In genomic region chr6:145860562-145860961, GRCh38 we compare ENCODE assay signal across 8 cellular contexts.
"Had no signal": no experiment of that assay in that cellular context is flagged by ENCODE, and none has a peak within 500 bp of the region (broad histone marks: within the 10 kb centered on the region; RNA-seq: fewer than 3 reads in every experiment).

No MANE protein-coding gene starts in this region.

- H3K27me3 Mint-ChIP-seq: IgD-negative memory B cell had no signal

- H3K4me1 ChIP-seq: HAP-1 had no signal

- H3K36me3 ChIP-seq: HAP-1 had no signal

- H3K9me3 ChIP-seq: HAP-1 had no signal

- H3K4me3 Mint-ChIP-seq: IgD-negative memory B cell had no signal

- H2AFZ ChIP-seq: GM23248 had no signal

- H3K9ac ChIP-seq: GM23248 had no signal

- ATAC-seq: HCT116 had no signal

- H3K27ac ChIP-seq: GM23248 had no signal

- DNase-seq: GM23248, GOT3, H7, KG1 had no signal

- FAIRE-seq: HTR-8/SVneo had no signal

- H3K27ac Mint-ChIP-seq: IgD-negative memory B cell had no signal

- H3K4me3 ChIP-seq: GM23248, HAP-1 had no signal
